In genomic region chr3:185857208-185857607, GRCh38 we compare ENCODE assay signal across 2 cellular contexts.
TF ChIP-seq lines count a peak whose summit lies in the region.

No MANE protein-coding gene starts in this region.

TF ChIP-seq in HepG2, 621 proteins besides CTCF, POLR2A, EP300 and RAD21:
- TF ChIP-seq ELF3 (CRISPR knock-in tag; IDR thresholded peaks at IDR 0.05) (no peak), MAFF (IDR thresholded peaks at IDR 0.05; ENCODE audit: low read depth, low read length) (peak; percentile 28; the same call in 1 of the 2 replicates), MAFK (conservative IDR thresholded peaks at IDR 0.05 in 1 of 2, IDR thresholded peaks at IDR 0.05 in 1 of 2; ENCODE audit: low read length in 2 of 2) (peak in 1 of 2 experiments; percentile 65; a peak in 2 of 4 replicates)

TF ChIP-seq in K562, 482 proteins besides CTCF, POLR2A, EP300 and RAD21 (continued from another document):
- peak; percentile 28; the same call in 1 of the 2 replicates for TF ChIP-seq MAFG (tag; conservative IDR thresholded peaks at IDR 0.05)
- no peak for TF ChIP-seq ZNF507 (tag; conservative IDR thresholded peaks at IDR 0.05)
- TF ChIP-seq C11orf30 (IDR thresholded peaks at IDR 0.05; ENCODE audit: low read depth): peak; percentile 65
- peak; percentile 88 for TF ChIP-seq ZNF316 (IDR thresholded peaks at IDR 0.05)
